In genomic region chr7:24715171-24715570, GRCh38 we compare ENCODE assay signal across 18 cellular contexts. TPM values are rescaled to one million over a fixed set of nuclear protein-coding genes. Genes with fewer than 3 reads are reported as not detected.
A peak's percentile ranks its signal among the peaks of the same experiment; 100 is the strongest.
DNase-seq lines count a peak whose midpoint lies in the region; ATAC-seq and TF ChIP-seq lines count a peak whose summit lies in the region.
"Had no signal": no experiment of that assay in that cellular context is flagged by ENCODE, and none has a peak within 500 bp of the region (broad histone marks: within the 10 kb centered on the region; RNA-seq: fewer than 3 reads in every experiment).

No MANE protein-coding gene starts in this region.

- H3K4me1 ChIP-seq in BLaER1 treated with 17β-estradiol and CSF1 and Interleukin-3, amounts not matched to agents 10 nM and 100 nM: peaks cover 34 to 88% (median 74%) of the 10 kb centered on the region in 10 experiments
- no peaks in the 10 kb centered on the region for H3K4me1 ChIP-seq in ascending aorta
- H3K4me1 ChIP-seq: gastroesophageal sphincter, sigmoid colon had no signal

- peaks cover 0 to 46% (median 5%) of the 10 kb centered on the region in 11 experiments; a peak in 10 of 22 replicates for H3K27me3 ChIP-seq in BLaER1 treated with 17β-estradiol and CSF1 and Interleukin-3, amounts not matched to agents 10 nM and 100 nM
- H3K27me3 ChIP-seq in SU-DHL-6 (ENCODE audit: low read length) (no peaks in the 10 kb centered on the region), ascending aorta (no peaks in the 10 kb centered on the region)
- H3K27me3 ChIP-seq: gastroesophageal sphincter, sigmoid colon had no signal

- no peaks in the 10 kb centered on the region for H3K9me2 ChIP-seq in SU-DHL-6 (replicated peaks; ENCODE audit: insufficient read depth, low read length)

- peak overlapping the region in 2 of 10 experiments; percentile 9 to 32; a peak in 3 of 20 replicates for H3K4me3 ChIP-seq in BLaER1 treated with 17β-estradiol and CSF1 and Interleukin-3, amounts not matched to agents 10 nM and 100 nM
- H3K4me3 ChIP-seq in SU-DHL-6 (ENCODE audit: insufficient read depth, low read length, poor library complexity, severe bottlenecking): no peak overlapping the region
- H3K4me3 ChIP-seq in ascending aorta: no peak overlapping the region
- H3K4me3 ChIP-seq: gastroesophageal sphincter, left ventricle myocardium inferior, sigmoid colon had no signal

- peak; percentile 3 for ATAC-seq in GM21390 (IDR thresholded peaks at IDR 0.05; ENCODE audit: unreplicated experiment)
- peak; percentile 2 for ATAC-seq in HG03025 (IDR thresholded peaks at IDR 0.05; ENCODE audit: low FRiP score, unreplicated experiment)
- ATAC-seq in stimulated activated naive CD8-positive, alpha-beta T cell treated with anti-CD3 and anti-CD28 coated beads, Interleukin-15, Interleukin-2, amounts not matched to agents 100 U/mL and 50 U/mL, for 24 hours: no peak
- ATAC-seq: gastroesophageal sphincter had no signal

- H4K20me1 ChIP-seq in BLaER1 treated with 17β-estradiol and CSF1 and Interleukin-3, amounts not matched to agents 10 nM and 100 nM: peaks cover 0 to 27% (median 0%) of the 10 kb centered on the region in 11 experiments; a peak in 6 of 22 replicates
- H4K20me1 ChIP-seq in SU-DHL-6 (ENCODE audit: low read depth, low read length): no peaks in the 10 kb centered on the region

- H3K9me3 ChIP-seq in BLaER1 treated with 17β-estradiol and CSF1 and Interleukin-3, amounts not matched to agents 10 nM and 100 nM (replicated peaks in 1 of 11): no peaks in the 10 kb centered on the region
- H3K9me3 ChIP-seq in SU-DHL-6 (ENCODE audit: insufficient read depth, low read length): no peaks in the 10 kb centered on the region
- no peaks in the 10 kb centered on the region for H3K9me3 ChIP-seq in ascending aorta
- H3K9me3 ChIP-seq: gastroesophageal sphincter, left ventricle myocardium inferior, sigmoid colon had no signal

- intact Hi-C loops in ascending aorta (cut with DNase I): no loop called here

- no peaks in the 10 kb centered on the region for H3K79me2 ChIP-seq in SU-DHL-6 (ENCODE audit: insufficient read depth, low read length)

- H2AFZ ChIP-seq in SU-DHL-6 (ENCODE audit: low read depth, low read length, severe bottlenecking): no peak overlapping the region

- peaks cover 19% of the 10 kb centered on the region for H3F3A ChIP-seq in SU-DHL-6 (ENCODE audit: insufficient read depth)

- TF ChIP-seq CTCF in SU-DHL-6 (IDR thresholded peaks at IDR 0.05; ENCODE audit: insufficient read depth, low read length, poor library complexity, severe bottlenecking): no peak
- no peak for TF ChIP-seq CTCF in ascending aorta (IDR thresholded peaks at IDR 0.05)

- H3K9ac ChIP-seq in BLaER1 treated with 17β-estradiol and CSF1 and Interleukin-3, amounts not matched to agents 10 nM and 100 nM: peak overlapping the region in 3 of 11 experiments; percentile 8 to 65 (median 53); a peak in 2 of 22 replicates
- 0 out of 2 replicates have a peak overlapping the region, but pooled peaks have one; percentile 28 for H3K9ac ChIP-seq in SU-DHL-6 (ENCODE audit: low read length)

- DNase-seq in stimulated activated naive CD8-positive, alpha-beta T cell treated with anti-CD3 and anti-CD28 coated beads, Interleukin-15, Interleukin-2, amounts not matched to agents 100 U/mL and 50 U/mL, for 24 hours: no peak
- DNase-seq in 8988T (no peak), hypothalamus (lab: John Stamatoyannopoulos, UW) (no peak), ascending aorta (ENCODE audit: low spot score in 2 of 2) (no peak)
- DNase-seq: activated CD4-positive, alpha-beta T cell treated with anti-CD3 and anti-CD28 coated beads, Interleukin-2, amount 50 U/mL, for 48 hours; CD4-positive, alpha-beta T cell; DMS79; left ventricle myocardium inferior; Right ventricle myocardium superior; sigmoid colon; stimulated activated CD4-positive, alpha-beta T cell treated with anti-CD3 and anti-CD28 coated beads, Interleukin-1b, Interleukin-23, amount 100 ng/mL, for 48 hours had no signal

- H3K27ac ChIP-seq in BLaER1 treated with 17β-estradiol and CSF1 and Interleukin-3, amounts not matched to agents 10 nM and 100 nM: peak overlapping the region in 1 of 11 experiments; percentile 75; a peak in 2 of 22 replicates
- peak overlapping the region; percentile 81 for H3K27ac ChIP-seq in SU-DHL-6 (ENCODE audit: low read depth, low read length)
- no peak overlapping the region for H3K27ac ChIP-seq in ascending aorta
- H3K27ac ChIP-seq: gastroesophageal sphincter, left ventricle myocardium inferior, sigmoid colon, WERI-Rb-1 had no signal

- H3K4me2 ChIP-seq in BLaER1 treated with 17β-estradiol and CSF1 and Interleukin-3, amounts not matched to agents 10 nM and 100 nM: peak overlapping the region in 10 of 11 experiments; percentile 46 to 91 (median 86); a peak in 19 of 22 replicates
- peak overlapping the region; percentile 37 for H3K4me2 ChIP-seq in SU-DHL-6 (ENCODE audit: low read depth, low read length, poor library complexity, severe bottlenecking)

- H3K36me3 ChIP-seq in BLaER1 treated with 17β-estradiol and CSF1 and Interleukin-3, amounts not matched to agents 10 nM and 100 nM: peaks cover 0 to 2% (median 0%) of the 10 kb centered on the region in 11 experiments; a peak in 1 of 22 replicates
- H3K36me3 ChIP-seq in SU-DHL-6 (ENCODE audit: low read length) (no peaks in the 10 kb centered on the region), ascending aorta (peaks cover 0 to 28% of the 10 kb centered on the region in 2 donors)
- H3K36me3 ChIP-seq: WERI-Rb-1 had no signal

RNA-seq across cellular contexts. Expression of gene GSDME, which starts 42.1 kb away (rescaled TPM):
- 14.9 TPM for total RNA-seq in ascending aorta
- total RNA-seq: HT-29 had no signal
